19 cellular contexts compared by ENCODE assay signal in genomic region chr19:21612403-21612872, GRCh38.
DNase-seq lines count a peak whose midpoint lies in the region; ATAC-seq, FAIRE-seq and TF ChIP-seq lines count a peak whose summit lies in the region.
"Had no signal": no experiment of that assay in that cellular context is flagged by ENCODE, and none has a peak within 500 bp of the region (broad histone marks: within the 10 kb centered on the region; RNA-seq: fewer than 3 reads in every experiment).

No MANE protein-coding gene starts in this region.

- H4K20me1 ChIP-seq in K562 (replicated peaks; ENCODE audit: control insufficient read depth, insufficient read depth, low read length), result no peaks in the 10 kb centered on the region
- H4K20me1 ChIP-seq: BLaER1 treated with 17β-estradiol and CSF1 and Interleukin-3, amounts not matched to agents 10 nM and 100 nM had no signal

- no peak overlapping the region for H3K4me3 ChIP-seq in left ventricle myocardium inferior
- no peak overlapping the region for H3K4me3 ChIP-seq in K562
- H3K4me3 ChIP-seq in Caco-2 (ENCODE audit: low read depth, low read length), result no peak overlapping the region
- H3K4me3 ChIP-seq: BLaER1 treated with 17β-estradiol and CSF1 and Interleukin-3, amounts not matched to agents 10 nM and 100 nM; GM23338 had no signal

- no peak for TF ChIP-seq RAD21 in K562 (CRISPR knock-in tag; conservative IDR thresholded peaks at IDR 0.05 in 1 of 2, IDR thresholded peaks at IDR 0.05 in 1 of 2)

- no peaks in the 10 kb centered on the region for H3K9me1 ChIP-seq in K562 (ENCODE audit: control insufficient read depth, insufficient read depth, low read length)

- ATAC-seq in Right ventricle myocardium inferior (no peak), K562 (peak; percentile 61), GM19351 (IDR thresholded peaks at IDR 0.05; ENCODE audit: unreplicated experiment) (no peak)
- ATAC-seq: CD8-positive, alpha-beta T cell; GM23338 had no signal

- no peak for FAIRE-seq in K562 (lab: Jason Lieb, UNC)
- FAIRE-seq: D721Med, GM12892, GM18507, H54 had no signal

- POLR2A ChIA-PET in K562 (lab: Yijun Ruan, JAX) (interaction anchor here (0.6 to 1.5 kb wide), 5 partner anchors 9 to 449 kb away, joined by 3 to 6 read pairs (median 3); no protein-coding TSS in a partner anchor), Caco-2 (lab: Charles Lee) (no interaction called here), RWPE1 (lab: Yijun Ruan, JAX; ENCODE audit: low non-redundant PET) (no interaction called here)

- H3K9me3 ChIP-seq in left ventricle myocardium inferior (replicated peaks), result peaks cover 3% of the 10 kb centered on the region
- H3K9me3 ChIP-seq in K562 (replicated peaks; ENCODE audit: control insufficient read depth, insufficient read depth, low read depth, low read length), result peaks cover 6% of the 10 kb centered on the region; the same call in 1 of the 2 replicates
- H3K9me3 ChIP-seq in Caco-2, result no peaks in the 10 kb centered on the region

- TF ChIP-seq EP300 in K562 (IDR thresholded peaks at IDR 0.05; ENCODE audit: low read length), result 0 out of 2 replicates have a peak, but pooled peaks have one; percentile 21

- H3K4me3 Mint-ChIP-seq in progenitor cell of endocrine pancreas (ENCODE audit: low read depth) (no peak overlapping the region), Caco-2 (ENCODE audit: unreplicated experiment) (no peak overlapping the region)
- H3K4me3 Mint-ChIP-seq: CD8-positive, alpha-beta T cell; GM23338 had no signal

- H3K27ac Mint-ChIP-seq in progenitor cell of endocrine pancreas (peak overlapping the region; percentile 89), Caco-2 (ENCODE audit: unreplicated experiment) (no peak overlapping the region)
- H3K27ac Mint-ChIP-seq: CD8-positive, alpha-beta T cell; GM23338 had no signal

- H3K9me3 Mint-ChIP-seq in progenitor cell of endocrine pancreas (ENCODE audit: low read depth) (peaks cover 13% of the 10 kb centered on the region), Caco-2 (ENCODE audit: unreplicated experiment) (peaks cover 18% of the 10 kb centered on the region)
- H3K9me3 Mint-ChIP-seq: CD8-positive, alpha-beta T cell had no signal

- no peak for DNase-seq in left ventricle myocardium inferior
- DNase-seq in Right ventricle myocardium inferior (ENCODE audit: missing footprints), result no peak
- DNase-seq in K562 (ENCODE audit: extremely low read depth in 1 of 4, low spot score in 3 of 4), result no peak
- DNase-seq in progenitor cell of endocrine pancreas (ENCODE audit: low spot score, unreplicated experiment), result no peak
- DNase-seq in Caco-2, result no peak
- no peak for DNase-seq in RWPE1 (ENCODE audit: low spot score)
- DNase-seq: 8988T; CD8-positive, alpha-beta T cell; COR-L47; GDM1; HCEC 1CT had no signal

- H3K4me1 ChIP-seq in left ventricle myocardium inferior (no peaks in the 10 kb centered on the region), K562 (replicated peaks in 1 of 2; ENCODE audit: control insufficient read depth in 2 of 2, insufficient read depth in 2 of 2, low read length in 2 of 2) (peaks cover 2 to 33% of the 10 kb centered on the region in 2 experiments), Caco-2 (no peaks in the 10 kb centered on the region)

- TF ChIP-seq CTCF in left ventricle myocardium inferior (IDR thresholded peaks at IDR 0.05; ENCODE audit: borderline replicate concordance) (no peak), K562 (IDR thresholded peaks at IDR 0.05 in 2 of 3, conservative IDR thresholded peaks at IDR 0.05 in 1 of 3; ENCODE audit: insufficient read depth in 2 of 3, low read depth in 1 of 3, low read length in 3 of 3) (no peak), progenitor cell of endocrine pancreas (IDR thresholded peaks at IDR 0.05; ENCODE audit: unreplicated experiment) (no peak), Caco-2 (IDR thresholded peaks at IDR 0.05; ENCODE audit: insufficient read depth in 1 of 2, low read depth in 1 of 2, low read length in 1 of 2, severe bottlenecking in 1 of 2, unreplicated experiment in 1 of 2) (no peak), RWPE1 (conservative IDR thresholded peaks at IDR 0.05; ENCODE audit: low read depth) (no peak)

- in situ Hi-C loops in K562 (cut with MboI), result no loop called here

- H3K27me3 ChIP-seq in left ventricle myocardium inferior (ENCODE audit: low read depth), result no peaks in the 10 kb centered on the region
- H3K27me3 ChIP-seq in K562 (ENCODE audit: control insufficient read depth in 2 of 2, insufficient read depth in 2 of 2, low read length in 2 of 2), result no peaks in the 10 kb centered on the region
- H3K27me3 ChIP-seq in Caco-2 (replicated peaks; ENCODE audit: control insufficient read depth, insufficient read depth, low read length), result no peaks in the 10 kb centered on the region
- H3K27me3 ChIP-seq: BLaER1 treated with 17β-estradiol and CSF1 and Interleukin-3, amounts not matched to agents 10 nM and 100 nM had no signal

- no peaks in the 10 kb centered on the region for H3K36me3 ChIP-seq in left ventricle myocardium inferior
- H3K36me3 ChIP-seq in K562 (ENCODE audit: control insufficient read depth, insufficient read depth, low read length), result no peaks in the 10 kb centered on the region
- no peaks in the 10 kb centered on the region for H3K36me3 ChIP-seq in Caco-2 (ENCODE audit: control insufficient read depth, insufficient read depth, low read length)
- H3K36me3 ChIP-seq: BLaER1 treated with 17β-estradiol and CSF1 and Interleukin-3, amounts not matched to agents 10 nM and 100 nM had no signal

- peak overlapping the region in 1 of 2 experiments; percentile 53; a peak in 2 of 4 replicates for H3K9ac ChIP-seq in K562 (ENCODE audit: insufficient read depth in 1 of 2, low read depth in 2 of 2, low read length in 2 of 2)
- H3K9ac ChIP-seq: BLaER1 treated with 17β-estradiol and CSF1 and Interleukin-3, amounts not matched to agents 10 nM and 100 nM had no signal

- peak overlapping the region; percentile 30; the same call in 1 of the 2 replicates for H3K4me2 ChIP-seq in K562 (ENCODE audit: insufficient read depth, low read length)
- H3K4me2 ChIP-seq: BLaER1 treated with 17β-estradiol and CSF1 and Interleukin-3, amounts not matched to agents 10 nM and 100 nM; GM23338 had no signal

- H3K36me3 Mint-ChIP-seq in progenitor cell of endocrine pancreas (ENCODE audit: insufficient read depth) (peaks cover 3% of the 10 kb centered on the region), Caco-2 (ENCODE audit: insufficient read depth, unreplicated experiment) (peaks cover 5% of the 10 kb centered on the region)
- H3K36me3 Mint-ChIP-seq: CD8-positive, alpha-beta T cell had no signal

- TF ChIP-seq POLR2A in K562 (conservative IDR thresholded peaks at IDR 0.05), result no peak

- peaks cover 25% of the 10 kb centered on the region for H3K4me1 Mint-ChIP-seq in progenitor cell of endocrine pancreas (ENCODE audit: low read depth)
- H3K4me1 Mint-ChIP-seq in Caco-2 (ENCODE audit: low read depth, unreplicated experiment), result no peaks in the 10 kb centered on the region

- H3K79me2 ChIP-seq in K562 (ENCODE audit: control insufficient read depth, insufficient read depth, low read length), result no peaks in the 10 kb centered on the region

- WGBS in K562 (ENCODE audit: insufficient coverage, low coverage, missing lambda C conversion rate), result 0% methylated on average over 1 of the region's 1 CpG

- H3K27me3 Mint-ChIP-seq in progenitor cell of endocrine pancreas, result no peaks in the 10 kb centered on the region
- H3K27me3 Mint-ChIP-seq in Caco-2 (ENCODE audit: insufficient read depth, unreplicated experiment), result no peaks in the 10 kb centered on the region

- peak overlapping the region; percentile 52 for H2AFZ ChIP-seq in K562 (ENCODE audit: low read depth, low read length)
- H2AFZ ChIP-seq: GM23338 had no signal

- CTCF ChIA-PET in K562 (lab: Yijun Ruan, JAX; ENCODE audit: low intra/inter-chr PET ratio), result no interaction called here
- CTCF ChIA-PET in Caco-2 (lab: Charles Lee), result no interaction called here
- CTCF ChIA-PET in RWPE1 (lab: Yijun Ruan, JAX), result no interaction called here

- no TSS peak for BruUV-seq in K562 (replicated peaks; lab: Mats Ljungman, UMichigan)
- no TSS peak for BruUV-seq in Caco-2 (replicated peaks; lab: Mats Ljungman, UMichigan)

- intact Hi-C loops in left ventricle myocardium inferior (cut with micrococcal nuclease) (no loop called here), Right ventricle myocardium inferior (cut with DNase I) (no loop called here), K562 (cut with micrococcal nuclease) (loop anchor here (5.0 kb wide), 1 partner anchor 155 kb away; no protein-coding TSS in a partner anchor), Caco-2 (cut with micrococcal nuclease; ENCODE audit: unreplicated experiment) (no loop called here)

- peak overlapping the region; percentile 17 for H3K27ac ChIP-seq in left ventricle myocardium inferior (replicated peaks)
- H3K27ac ChIP-seq in K562 (ENCODE audit: extremely low read depth, low read depth, low read length), result peak overlapping the region; percentile 90
- H3K27ac ChIP-seq in RWPE1, result no peak overlapping the region
- H3K27ac ChIP-seq: BLaER1 treated with 17β-estradiol and CSF1 and Interleukin-3, amounts not matched to agents 10 nM and 100 nM; HL-60 had no signal

TF ChIP-seq in K562, 482 proteins besides CTCF, POLR2A, EP300 and RAD21 (continues in another document):
- TF ChIP-seq JUND (IDR thresholded peaks at IDR 0.05; ENCODE audit: borderline replicate concordance, low read depth, low read length) (no peak; the same call in 1 of the 2 replicates), JUND (tag; IDR thresholded peaks at IDR 0.05; ENCODE audit: borderline replicate concordance, low read depth, low read length) (peak; percentile 60; the same call in 1 of the 3 replicates), ZNF140 (CRISPR knock-in tag; IDR thresholded peaks at IDR 0.05) (0 out of 2 replicates have a peak, but pooled peaks have one; percentile 30), HDAC3 (IDR thresholded peaks at IDR 0.05; ENCODE audit: borderline replicate concordance, partially characterized antibody) (peak; percentile 1), ZBTB17 (CRISPR knock-in tag; IDR thresholded peaks at IDR 0.05) (0 out of 2 replicates have a peak, but pooled peaks have one; percentile 13), SIX5 (IDR thresholded peaks at IDR 0.05; ENCODE audit: borderline replicate concordance in 1 of 2, insufficient read depth in 1 of 2, low read depth in 1 of 2, low read length in 2 of 2) (no peak), NFRKB (IDR thresholded peaks at IDR 0.05; ENCODE audit: low read depth) (peak; percentile 38; the same call in 1 of the 2 replicates), ZKSCAN8 (CRISPR knock-in tag; IDR thresholded peaks at IDR 0.05) (peak; percentile 62; the same call in 1 of the 2 replicates), TAF9B (IDR thresholded peaks at IDR 0.05; ENCODE audit: partially characterized antibody) (peak; percentile 3), CREB3 (tag; conservative IDR thresholded peaks at IDR 0.05; ENCODE audit: low read depth) (peak; percentile 72; the same call in 1 of the 2 replicates)
